Comparison of ENCODE assay signal across 21 cellular contexts in the genomic region with DNA sequence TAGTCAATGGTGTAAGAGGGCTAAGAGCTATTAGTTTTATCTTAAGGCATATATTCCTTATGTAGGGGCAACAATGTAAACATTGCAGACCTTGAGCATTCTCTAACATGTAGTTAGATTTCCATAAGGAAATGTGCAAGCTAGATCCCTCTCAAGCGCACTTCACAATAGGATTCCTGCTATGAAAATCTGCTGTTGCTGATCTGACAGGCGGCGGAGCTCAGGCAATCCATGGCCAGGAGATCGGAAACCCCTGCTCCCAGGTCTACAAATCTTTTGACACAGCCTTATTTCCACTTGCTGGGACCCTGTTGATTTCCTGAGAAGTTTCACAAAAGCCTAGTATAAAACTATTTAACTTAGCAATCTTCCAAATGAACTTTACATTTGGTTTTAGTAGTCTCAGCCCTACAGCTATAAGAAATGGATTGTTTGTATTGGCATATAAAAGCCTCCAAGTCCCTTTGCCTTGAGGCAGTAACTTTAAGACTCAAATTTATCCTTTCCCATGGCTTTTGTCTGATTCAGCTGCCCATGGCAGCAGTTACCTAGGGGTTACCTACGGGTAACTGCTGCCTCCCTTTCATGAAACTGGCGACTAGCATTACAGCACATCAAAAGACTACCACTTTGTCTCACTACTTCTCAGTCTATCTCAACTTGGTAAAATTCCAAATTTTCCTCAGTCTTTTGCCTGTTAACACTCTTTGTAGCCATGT. TPM values are rescaled to one million over a fixed set of nuclear protein-coding genes. Genes with fewer than 3 reads are reported as not detected.
DNase-seq lines count a peak whose midpoint lies in the region; ATAC-seq and TF ChIP-seq lines count a peak whose summit lies in the region.
"Had no signal": no experiment of that assay in that cellular context is flagged by ENCODE, and none has a peak within 500 bp of the region (broad histone marks: within the 10 kb centered on the region; RNA-seq: fewer than 3 reads in every experiment).

No MANE protein-coding gene starts in this region.

- H3K4me1 ChIP-seq in ectodermal cell (ENCODE audit: control insufficient read depth, insufficient read depth, low read length) (no peaks in the 10 kb centered on the region), psoas muscle (peaks cover 3% of the 10 kb centered on the region)
- H3K4me1 ChIP-seq: Caco-2, pancreas, upper lobe of right lung had no signal

- H3K4me3 ChIP-seq in ectodermal cell (ENCODE audit: insufficient read depth, low read depth, low read length) (no peak overlapping the region), psoas muscle (no peak overlapping the region)
- H3K4me3 ChIP-seq: pancreas, skin epidermis, upper lobe of right lung had no signal

- CTCF ChIA-PET in activated naive CD4-positive, alpha-beta T cell treated with anti-CD3 and anti-CD28 coated beads for 36 hours (lab: Charles Lee), result interaction anchor here (0.7 to 1.1 kb wide), 2 partner anchors 7 to 1555 kb away, joined by 3 read pairs; no protein-coding TSS in a partner anchor

- H3K9me3 Mint-ChIP-seq in activated naive CD4-positive, alpha-beta T cell treated with anti-CD3 and anti-CD28 coated beads for 36 hours, result no peaks in the 10 kb centered on the region
- H3K9me3 Mint-ChIP-seq: activated CD4-positive, alpha-beta T cell treated with anti-CD3 and anti-CD28 coated beads, Interleukin-2, amount 10 ng/mL, durations not matched to agents 24 days and 14 days; dendritic cell treated with granulocyte-macrophage colony-stimulating factor and Interleukin-4, amounts not matched to agents 40 ng/mL and 50 ng/mL, for 4 days had no signal

- H3K36me3 ChIP-seq in ectodermal cell (ENCODE audit: control insufficient read depth, insufficient read depth, low read length) (peaks cover 43% of the 10 kb centered on the region), psoas muscle (ENCODE audit: insufficient read depth in 1 of 2, low read depth in 1 of 2) (peaks cover 9 to 76% of the 10 kb centered on the region in 2 donors)

- TF ChIP-seq EP300 in Ishikawa (IDR thresholded peaks at IDR 0.05; ENCODE audit: borderline replicate concordance), result no peak

- TF ChIP-seq RAD21 in Ishikawa (IDR thresholded peaks at IDR 0.05; ENCODE audit: low read depth), result no peak

- H3K36me3 Mint-ChIP-seq in activated naive CD4-positive, alpha-beta T cell treated with anti-CD3 and anti-CD28 coated beads for 36 hours (ENCODE audit: low read depth), result peaks cover 49% of the 10 kb centered on the region

- peaks cover 7% of the 10 kb centered on the region for H3K4me1 Mint-ChIP-seq in activated naive CD4-positive, alpha-beta T cell treated with anti-CD3 and anti-CD28 coated beads for 36 hours (ENCODE audit: low read depth)

- no peaks in the 10 kb centered on the region for H3K27me3 Mint-ChIP-seq in activated naive CD4-positive, alpha-beta T cell treated with anti-CD3 and anti-CD28 coated beads for 36 hours (ENCODE audit: low read depth)
- H3K27me3 Mint-ChIP-seq: activated CD4-positive, alpha-beta T cell treated with anti-CD3 and anti-CD28 coated beads, Interleukin-2, amount 10 ng/mL, durations not matched to agents 24 days and 14 days; dendritic cell treated with granulocyte-macrophage colony-stimulating factor and Interleukin-4, amounts not matched to agents 40 ng/mL and 50 ng/mL, for 4 days; stimulated activated memory B cell treated with anti-CD40 and anti-IgM and Interleukin-4, amounts not matched to agents 10 μg/mL and 1 μg/mL and 100 μg/mL, for 72 hours had no signal

- no peaks in the 10 kb centered on the region for H3K9me3 ChIP-seq in ectodermal cell (ENCODE audit: control insufficient read depth, low read length)
- no peaks in the 10 kb centered on the region for H3K9me3 ChIP-seq in psoas muscle
- H3K9me3 ChIP-seq: Caco-2, pancreas, upper lobe of right lung had no signal

- H3K4me3 Mint-ChIP-seq in activated naive CD4-positive, alpha-beta T cell treated with anti-CD3 and anti-CD28 coated beads for 36 hours, result no peak overlapping the region
- H3K4me3 Mint-ChIP-seq: activated CD4-positive, alpha-beta T cell treated with anti-CD3 and anti-CD28 coated beads, Interleukin-2, amount 10 ng/mL, durations not matched to agents 24 days and 14 days; dendritic cell treated with granulocyte-macrophage colony-stimulating factor and Interleukin-4, amounts not matched to agents 40 ng/mL and 50 ng/mL, for 4 days; stimulated activated memory B cell treated with anti-CD40 and anti-IgM and Interleukin-4, amounts not matched to agents 10 μg/mL and 1 μg/mL and 100 μg/mL, for 72 hours had no signal

- 91 to 94% methylated on average over 6 of the region's 6 CpGs for WGBS in ectodermal cell, 2 experiments
- WGBS in psoas muscle, 3 donors, result 88 to 92% (median 89%) methylated on average over 6 of the region's 6 CpGs

- no peaks in the 10 kb centered on the region for H3K27me3 ChIP-seq in ectodermal cell (ENCODE audit: control insufficient read depth, insufficient read depth, low read length, poor library complexity, severe bottlenecking)
- H3K27me3 ChIP-seq in psoas muscle (ENCODE audit: insufficient read depth in 3 of 3, low read length in 2 of 3), result no peaks in the 10 kb centered on the region
- H3K27me3 ChIP-seq: pancreas, upper lobe of right lung had no signal

- TF ChIP-seq CTCF in psoas muscle (IDR thresholded peaks at IDR 0.05) (no peak), GM10266 (IDR thresholded peaks at IDR 0.05; ENCODE audit: control insufficient read depth, insufficient read depth, low read depth, missing control alignments) (no peak)

- intact Hi-C loops in activated naive CD4-positive, alpha-beta T cell treated with anti-CD3 and anti-CD28 coated beads for 36 hours (cut with micrococcal nuclease), result loop anchor here (2.0 kb wide), 1 partner anchor 14 kb away; no protein-coding TSS in a partner anchor
- intact Hi-C loops in psoas muscle (cut with DNase I), result no loop called here

- H3K27ac ChIP-seq in ectodermal cell (ENCODE audit: insufficient read depth, low read depth, low read length, poor library complexity, severe bottlenecking) (peak overlapping the region; percentile 27), psoas muscle (peak overlapping the region; percentile 19)
- H3K27ac ChIP-seq: pancreas, skin epidermis, upper lobe of right lung had no signal

- DNase-seq in activated naive CD4-positive, alpha-beta T cell treated with anti-CD3 and anti-CD28 coated beads for 36 hours, result no peak
- DNase-seq in activated naive CD4-positive, alpha-beta T cell (lab: John Stamatoyannopoulos, UW), result no peak
- DNase-seq in psoas muscle, result no peak
- DNase-seq in NCI-H2171 (lab: John Stamatoyannopoulos, UW), result no peak
- DNase-seq in stimulated activated CD4-positive, alpha-beta T cell treated with anti-CD3 and anti-CD28 coated beads, Interleukin-2, amount 100 ng/mL, for 48 hours, result no peak
- no peak for DNase-seq in GM10266 (ENCODE audit: extremely low spot score)
- DNase-seq: activated CD4-positive, alpha-beta T cell treated with anti-CD3 and anti-CD28 coated beads, Interleukin-2, amount 10 ng/mL, durations not matched to agents 24 days and 14 days; Caco-2; GF-D8; head of caudate nucleus; NCI-H187; NCI-H524 treated with DMSO at 0.1 percent for 48 hours; pancreas; upper lobe of right lung had no signal

- no peak for ATAC-seq in psoas muscle
- ATAC-seq: esophagus mucosa; pancreas; SK-N-SH treated with all-trans-retinoic acid at 6 μM for 48 hours; stimulated activated memory B cell treated with anti-CD40 and anti-IgM and Interleukin-4, amounts not matched to agents 10 μg/mL and 1 μg/mL and 100 μg/mL, for 72 hours; upper lobe of right lung had no signal

- peak overlapping the region; percentile 64 for H3K27ac Mint-ChIP-seq in activated naive CD4-positive, alpha-beta T cell treated with anti-CD3 and anti-CD28 coated beads for 36 hours
- H3K27ac Mint-ChIP-seq: activated CD4-positive, alpha-beta T cell treated with anti-CD3 and anti-CD28 coated beads, Interleukin-2, amount 10 ng/mL, durations not matched to agents 24 days and 14 days; dendritic cell treated with granulocyte-macrophage colony-stimulating factor and Interleukin-4, amounts not matched to agents 40 ng/mL and 50 ng/mL, for 4 days; stimulated activated memory B cell treated with anti-CD40 and anti-IgM and Interleukin-4, amounts not matched to agents 10 μg/mL and 1 μg/mL and 100 μg/mL, for 72 hours had no signal

TF ChIP-seq in Ishikawa, 13 proteins besides CTCF, POLR2A, EP300 and RAD21:
- TF ChIP-seq NFIC (IDR thresholded peaks at IDR 0.05), result peak; percentile 23; the same call in 1 of the 2 replicates
- TF ChIP-seq, protein P1, sequence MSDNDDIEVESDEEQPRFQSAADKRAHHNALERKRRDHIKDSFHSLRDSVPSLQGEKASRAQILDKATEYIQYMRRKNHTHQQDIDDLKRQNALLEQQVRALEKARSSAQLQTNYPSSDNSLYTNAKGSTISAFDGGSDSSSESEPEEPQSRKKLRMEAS (IDR thresholded peaks at IDR 0.05), result no peak

RNA-seq across cellular contexts. Expression of a gene that starts 22.7 kb away (rescaled TPM):
- 100 to 1,000 TPM; 172 to 176 TPM for total RNA-seq in activated naive CD4-positive, alpha-beta T cell treated with anti-CD3 and anti-CD28 coated beads for 36 hours
- 256 TPM for polyA plus RNA-seq in ectodermal cell (2013, experiment 1 of 4)
- 287 TPM for polyA plus RNA-seq in ectodermal cell (2013, experiment 2 of 4)
- 242 TPM for polyA plus RNA-seq in ectodermal cell (2013, experiment 3 of 4)
- polyA plus RNA-seq in ectodermal cell (2013, experiment 4 of 4), result 242 TPM
- 10 to 100 TPM; 38.7 to 99.5 (median 68.8) TPM for total RNA-seq in psoas muscle
- 10 to 100 TPM; 60.5 to 86.6 (median 86.5) TPM for polyA plus RNA-seq in psoas muscle
